ENCODE assay signal across 1 cellular context in the genomic region with DNA sequence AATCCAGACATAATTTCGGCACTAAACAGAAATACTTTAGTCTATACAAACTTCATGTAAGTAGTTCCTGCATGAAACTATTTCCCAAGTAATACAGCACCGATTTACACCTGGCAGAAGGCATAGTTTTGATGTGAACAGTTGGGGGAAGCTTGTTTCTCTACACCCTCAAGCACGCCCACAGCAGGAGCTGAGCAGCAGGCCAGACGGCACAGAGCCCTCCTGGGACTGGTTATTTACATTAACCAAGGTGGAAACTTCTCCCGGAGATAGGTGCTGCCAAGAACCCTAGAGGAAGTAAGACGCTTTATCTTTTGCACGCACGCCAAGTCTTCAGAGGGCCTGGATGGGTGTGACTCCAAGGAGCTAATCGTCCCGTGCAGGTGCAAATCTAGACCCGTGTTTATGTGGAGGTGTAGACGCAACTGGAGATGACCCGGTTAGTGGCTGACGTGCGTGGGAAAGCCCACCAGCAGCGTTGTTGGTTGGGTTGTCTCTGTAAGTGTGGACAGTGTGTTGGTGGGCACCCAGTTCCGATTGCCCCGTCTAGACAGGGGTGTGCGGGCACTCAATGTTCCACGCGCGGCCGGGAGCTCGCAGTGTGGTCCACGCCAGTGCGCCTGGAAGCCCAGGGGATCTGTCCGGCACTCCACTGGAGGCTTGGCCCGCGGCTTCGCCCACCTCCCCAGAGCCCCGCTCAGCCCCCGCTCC.
A peak's percentile ranks its signal among the peaks of the same experiment; 100 is the strongest.
TF ChIP-seq lines count a peak whose summit lies in the region.

No MANE protein-coding gene starts in this region.

TF ChIP-seq in K562, 482 proteins besides CTCF, POLR2A, EP300 and RAD21 (continued from another document and continues in another):
- TF ChIP-seq HMGXB4 (CRISPR knock-in tag; IDR thresholded peaks at IDR 0.05), result no peak
- TF ChIP-seq OTX1 (CRISPR knock-in tag; IDR thresholded peaks at IDR 0.05), result no peak
- no peak for TF ChIP-seq TEAD2 (tag; IDR thresholded peaks at IDR 0.05)
- TF ChIP-seq, protein P1, sequence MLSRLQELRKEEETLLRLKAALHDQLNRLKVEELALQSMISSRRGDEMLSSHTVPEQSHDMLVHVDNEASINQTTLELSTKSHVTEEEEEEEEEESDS (CRISPR knock-in tag; IDR thresholded peaks at IDR 0.05), result no peak
- no peak for TF ChIP-seq ZNF561 (CRISPR knock-in tag; conservative IDR thresholded peaks at IDR 0.05)
- TF ChIP-seq RHOXF2B (CRISPR knock-in tag; conservative IDR thresholded peaks at IDR 0.05), result no peak
- no peak for TF ChIP-seq ZNF12 (CRISPR knock-in tag; IDR thresholded peaks at IDR 0.05)
- TF ChIP-seq AFF1 (IDR thresholded peaks at IDR 0.05; ENCODE audit: low read depth in 1 of 2, partially characterized antibody in 2 of 2), result peak; percentile 35 to 84
- TF ChIP-seq MITF (IDR thresholded peaks at IDR 0.05), result peak; percentile 29; the same call in 1 of the 2 replicates
- no peak for TF ChIP-seq HNRNPK (IDR thresholded peaks at IDR 0.05; ENCODE audit: low read depth, low read length, poor library complexity, severe bottlenecking)
- TF ChIP-seq PML (IDR thresholded peaks at IDR 0.05; ENCODE audit: low read length), result peak; percentile 97
- TF ChIP-seq, protein P2, sequence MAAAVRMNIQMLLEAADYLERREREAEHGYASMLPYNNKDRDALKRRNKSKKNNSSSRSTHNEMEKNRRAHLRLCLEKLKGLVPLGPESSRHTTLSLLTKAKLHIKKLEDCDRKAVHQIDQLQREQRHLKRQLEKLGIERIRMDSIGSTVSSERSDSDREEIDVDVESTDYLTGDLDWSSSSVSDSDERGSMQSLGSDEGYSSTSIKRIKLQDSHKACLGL (CRISPR knock-in tag; IDR thresholded peaks at IDR 0.05; ENCODE audit: borderline replicate concordance, poor library complexity, severe bottlenecking), result no peak
- TF ChIP-seq, protein P3, sequence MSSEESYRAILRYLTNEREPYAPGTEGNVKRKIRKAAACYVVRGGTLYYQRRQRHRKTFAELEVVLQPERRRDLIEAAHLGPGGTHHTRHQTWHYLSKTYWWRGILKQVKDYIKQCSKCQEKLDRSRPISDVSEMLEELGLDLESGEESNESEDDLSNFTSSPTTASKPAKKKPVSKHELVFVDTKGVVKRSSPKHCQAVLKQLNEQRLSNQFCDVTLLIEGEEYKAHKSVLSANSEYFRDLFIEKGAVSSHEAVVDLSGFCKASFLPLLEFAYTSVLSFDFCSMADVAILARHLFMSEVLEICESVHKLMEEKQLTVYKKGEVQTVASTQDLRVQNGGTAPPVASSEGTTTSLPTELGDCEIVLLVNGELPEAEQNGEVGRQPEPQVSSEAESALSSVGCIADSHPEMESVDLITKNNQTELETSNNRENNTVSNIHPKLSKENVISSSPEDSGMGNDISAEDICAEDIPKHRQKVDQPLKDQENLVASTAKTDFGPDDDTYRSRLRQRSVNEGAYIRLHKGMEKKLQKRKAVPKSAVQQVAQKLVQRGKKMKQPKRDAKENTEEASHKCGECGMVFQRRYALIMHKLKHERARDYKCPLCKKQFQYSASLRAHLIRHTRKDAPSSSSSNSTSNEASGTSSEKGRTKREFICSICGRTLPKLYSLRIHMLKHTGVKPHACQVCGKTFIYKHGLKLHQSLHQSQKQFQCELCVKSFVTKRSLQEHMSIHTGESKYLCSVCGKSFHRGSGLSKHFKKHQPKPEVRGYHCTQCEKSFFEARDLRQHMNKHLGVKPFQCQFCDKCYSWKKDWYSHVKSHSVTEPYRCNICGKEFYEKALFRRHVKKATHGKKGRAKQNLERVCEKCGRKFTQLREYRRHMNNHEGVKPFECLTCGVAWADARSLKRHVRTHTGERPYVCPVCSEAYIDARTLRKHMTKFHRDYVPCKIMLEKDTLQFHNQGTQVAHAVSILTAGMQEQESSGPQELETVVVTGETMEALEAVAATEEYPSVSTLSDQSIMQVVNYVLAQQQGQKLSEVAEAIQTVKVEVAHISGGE (CRISPR knock-in tag; IDR thresholded peaks at IDR 0.05), result 0 out of 6 replicates have a peak, but pooled peaks of 1 of the 3 experiments have one; percentile 47
- TF ChIP-seq, protein P4, sequence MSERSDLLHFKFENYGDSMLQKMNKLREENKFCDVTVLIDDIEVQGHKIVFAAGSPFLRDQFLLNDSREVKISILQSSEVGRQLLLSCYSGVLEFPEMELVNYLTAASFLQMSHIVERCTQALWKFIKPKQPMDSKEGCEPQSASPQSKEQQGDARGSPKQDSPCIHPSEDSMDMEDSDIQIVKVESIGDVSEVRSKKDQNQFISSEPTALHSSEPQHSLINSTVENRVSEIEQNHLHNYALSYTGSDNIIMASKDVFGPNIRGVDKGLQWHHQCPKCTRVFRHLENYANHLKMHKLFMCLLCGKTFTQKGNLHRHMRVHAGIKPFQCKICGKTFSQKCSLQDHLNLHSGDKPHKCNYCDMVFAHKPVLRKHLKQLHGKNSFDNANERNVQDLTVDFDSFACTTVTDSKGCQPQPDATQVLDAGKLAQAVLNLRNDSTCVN (CRISPR knock-in tag; IDR thresholded peaks at IDR 0.05), result no peak
- TF ChIP-seq PCBP1 (IDR thresholded peaks at IDR 0.05; ENCODE audit: low read depth, low read length, poor library complexity, severe bottlenecking), result no peak
- TF ChIP-seq, protein P5, sequence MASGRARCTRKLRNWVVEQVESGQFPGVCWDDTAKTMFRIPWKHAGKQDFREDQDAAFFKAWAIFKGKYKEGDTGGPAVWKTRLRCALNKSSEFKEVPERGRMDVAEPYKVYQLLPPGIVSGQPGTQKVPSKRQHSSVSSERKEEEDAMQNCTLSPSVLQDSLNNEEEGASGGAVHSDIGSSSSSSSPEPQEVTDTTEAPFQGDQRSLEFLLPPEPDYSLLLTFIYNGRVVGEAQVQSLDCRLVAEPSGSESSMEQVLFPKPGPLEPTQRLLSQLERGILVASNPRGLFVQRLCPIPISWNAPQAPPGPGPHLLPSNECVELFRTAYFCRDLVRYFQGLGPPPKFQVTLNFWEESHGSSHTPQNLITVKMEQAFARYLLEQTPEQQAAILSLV (tag; IDR thresholded peaks at IDR 0.05), result no peak
- TF ChIP-seq MCM5 (IDR thresholded peaks at IDR 0.05; ENCODE audit: low read depth), result no peak
- TF ChIP-seq, protein P6, sequence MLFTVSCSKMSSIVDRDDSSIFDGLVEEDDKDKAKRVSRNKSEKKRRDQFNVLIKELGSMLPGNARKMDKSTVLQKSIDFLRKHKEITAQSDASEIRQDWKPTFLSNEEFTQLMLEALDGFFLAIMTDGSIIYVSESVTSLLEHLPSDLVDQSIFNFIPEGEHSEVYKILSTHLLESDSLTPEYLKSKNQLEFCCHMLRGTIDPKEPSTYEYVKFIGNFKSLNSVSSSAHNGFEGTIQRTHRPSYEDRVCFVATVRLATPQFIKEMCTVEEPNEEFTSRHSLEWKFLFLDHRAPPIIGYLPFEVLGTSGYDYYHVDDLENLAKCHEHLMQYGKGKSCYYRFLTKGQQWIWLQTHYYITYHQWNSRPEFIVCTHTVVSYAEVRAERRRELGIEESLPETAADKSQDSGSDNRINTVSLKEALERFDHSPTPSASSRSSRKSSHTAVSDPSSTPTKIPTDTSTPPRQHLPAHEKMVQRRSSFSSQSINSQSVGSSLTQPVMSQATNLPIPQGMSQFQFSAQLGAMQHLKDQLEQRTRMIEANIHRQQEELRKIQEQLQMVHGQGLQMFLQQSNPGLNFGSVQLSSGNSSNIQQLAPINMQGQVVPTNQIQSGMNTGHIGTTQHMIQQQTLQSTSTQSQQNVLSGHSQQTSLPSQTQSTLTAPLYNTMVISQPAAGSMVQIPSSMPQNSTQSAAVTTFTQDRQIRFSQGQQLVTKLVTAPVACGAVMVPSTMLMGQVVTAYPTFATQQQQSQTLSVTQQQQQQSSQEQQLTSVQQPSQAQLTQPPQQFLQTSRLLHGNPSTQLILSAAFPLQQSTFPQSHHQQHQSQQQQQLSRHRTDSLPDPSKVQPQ (CRISPR knock-in tag; IDR thresholded peaks at IDR 0.05; ENCODE audit: borderline replicate concordance), result no peak
- TF ChIP-seq ETV1 (tag; conservative IDR thresholded peaks at IDR 0.05; ENCODE audit: low read depth), result peak; percentile 62; the same call in 1 of the 2 replicates
- peak; percentile 96 for TF ChIP-seq NFIC (IDR thresholded peaks at IDR 0.05)
- TF ChIP-seq, protein P7, sequence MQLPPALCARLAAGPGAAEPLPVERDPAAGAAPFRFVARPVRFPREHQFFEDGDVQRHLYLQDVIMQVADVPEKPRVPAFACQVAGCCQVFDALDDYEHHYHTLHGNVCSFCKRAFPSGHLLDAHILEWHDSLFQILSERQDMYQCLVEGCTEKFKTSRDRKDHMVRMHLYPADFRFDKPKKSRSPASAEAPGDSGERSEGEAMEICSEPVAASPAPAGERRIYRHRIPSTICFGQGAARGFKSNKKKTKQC (CRISPR knock-in tag; IDR thresholded peaks at IDR 0.05), result no peak
- peak; percentile 98 for TF ChIP-seq NCOR1 (IDR thresholded peaks at IDR 0.05)
- peak; percentile 98 for TF ChIP-seq TAL1 (IDR thresholded peaks at IDR 0.05)
- no peak for TF ChIP-seq PRMT5 (CRISPR knock-in tag; IDR thresholded peaks at IDR 0.05)
- TF ChIP-seq TOE1 (IDR thresholded peaks at IDR 0.05; ENCODE audit: borderline replicate concordance), result peak; percentile 57
- no peak for TF ChIP-seq TOE1 (CRISPR knock-in tag; IDR thresholded peaks at IDR 0.05; ENCODE audit: borderline replicate concordance, low read depth)
- no peak for TF ChIP-seq SIRT6 (IDR thresholded peaks at IDR 0.05; ENCODE audit: low read depth, low read length)
- TF ChIP-seq HLTF (IDR thresholded peaks at IDR 0.05), result peak; percentile 66; the same call in 1 of the 2 replicates
- no peak for TF ChIP-seq SLC30A9 (CRISPR knock-in tag; IDR thresholded peaks at IDR 0.05)
- no peak for TF ChIP-seq HNRNPUL1 (IDR thresholded peaks at IDR 0.05; ENCODE audit: low read length)
- TF ChIP-seq ZNF444 (CRISPR knock-in tag; IDR thresholded peaks at IDR 0.05), result no peak
- no peak for TF ChIP-seq MCM2 (IDR thresholded peaks at IDR 0.05; ENCODE audit: low read depth)
- no peak for TF ChIP-seq NFRKB (IDR thresholded peaks at IDR 0.05; ENCODE audit: low read depth)
- TF ChIP-seq, protein P8, sequence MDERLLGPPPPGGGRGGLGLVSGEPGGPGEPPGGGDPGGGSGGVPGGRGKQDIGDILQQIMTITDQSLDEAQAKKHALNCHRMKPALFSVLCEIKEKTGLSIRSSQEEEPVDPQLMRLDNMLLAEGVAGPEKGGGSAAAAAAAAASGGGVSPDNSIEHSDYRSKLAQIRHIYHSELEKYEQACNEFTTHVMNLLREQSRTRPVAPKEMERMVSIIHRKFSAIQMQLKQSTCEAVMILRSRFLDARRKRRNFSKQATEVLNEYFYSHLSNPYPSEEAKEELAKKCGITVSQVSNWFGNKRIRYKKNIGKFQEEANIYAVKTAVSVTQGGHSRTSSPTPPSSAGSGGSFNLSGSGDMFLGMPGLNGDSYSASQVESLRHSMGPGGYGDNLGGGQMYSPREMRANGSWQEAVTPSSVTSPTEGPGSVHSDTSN (CRISPR knock-in tag; IDR thresholded peaks at IDR 0.05; ENCODE audit: low read depth), result no peak
- TF ChIP-seq, protein P8 (tag; conservative IDR thresholded peaks at IDR 0.05; ENCODE audit: low read depth), result 0 out of 2 replicates have a peak, but pooled peaks have one; percentile 9
- no peak for TF ChIP-seq FOS (IDR thresholded peaks at IDR 0.05; ENCODE audit: extremely low read depth, insufficient read length)
- TF ChIP-seq MECOM (CRISPR knock-in tag; IDR thresholded peaks at IDR 0.05), result peak; percentile 83
